ENCODE assay signal across 1 cellular context in the genomic region with DNA sequence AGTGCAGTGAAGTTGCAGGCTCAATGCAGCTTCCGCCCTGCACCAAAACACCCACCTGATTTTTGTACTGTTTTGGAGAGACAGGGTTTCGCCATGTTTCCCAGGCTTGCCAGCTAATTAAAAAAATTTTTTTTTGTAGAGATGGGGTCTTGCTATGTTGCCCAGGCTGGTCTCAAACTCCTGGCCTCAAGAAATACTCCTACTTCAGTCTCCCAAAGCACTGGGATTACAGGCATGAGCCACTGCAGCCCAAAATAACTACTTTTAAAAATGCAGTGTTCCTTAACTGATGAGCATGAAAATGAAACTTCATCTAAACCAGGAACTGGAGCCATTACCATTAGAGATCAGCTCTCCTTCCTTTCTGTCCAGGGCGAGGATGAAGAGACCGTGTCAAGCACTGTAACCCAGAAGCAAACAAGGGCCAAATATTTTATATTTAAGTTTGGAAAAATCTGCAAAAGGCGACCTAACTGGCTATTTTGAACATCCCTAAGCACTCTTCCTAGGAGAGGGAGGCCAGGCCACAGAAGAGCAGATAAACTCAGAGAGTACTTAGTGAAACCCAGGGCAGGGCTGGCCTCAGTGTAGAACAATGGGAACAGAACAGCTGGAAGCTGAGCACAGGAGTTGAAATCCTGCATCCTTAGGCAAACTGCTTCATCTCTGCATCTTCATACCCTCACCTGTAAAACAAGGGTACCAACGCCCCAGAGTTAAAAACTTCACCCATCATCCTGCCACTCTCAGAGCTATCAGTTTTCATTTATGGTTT.
TF ChIP-seq lines count a peak whose summit lies in the region.

No MANE protein-coding gene starts in this region.

TF ChIP-seq in liver, 16 proteins besides CTCF, POLR2A, EP300 and RAD21 (continued from another document):
- TF ChIP-seq, protein P1, sequence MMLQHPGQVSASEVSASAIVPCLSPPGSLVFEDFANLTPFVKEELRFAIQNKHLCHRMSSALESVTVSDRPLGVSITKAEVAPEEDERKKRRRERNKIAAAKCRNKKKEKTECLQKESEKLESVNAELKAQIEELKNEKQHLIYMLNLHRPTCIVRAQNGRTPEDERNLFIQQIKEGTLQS (IDR thresholded peaks at IDR 0.05) = no peak
- TF ChIP-seq EGR1 (IDR thresholded peaks at IDR 0.05; ENCODE audit: low read depth in 2 of 2) (no peak), HNF4G (IDR thresholded peaks at IDR 0.05) (no peak), JUND (IDR thresholded peaks at IDR 0.05) (no peak), FOXA1 (IDR thresholded peaks at IDR 0.05) (no peak), HNF4A (conservative IDR thresholded peaks at IDR 0.05) (no peak), RXRA (IDR thresholded peaks at IDR 0.05) (no peak), GABPA (IDR thresholded peaks at IDR 0.05 in 1 of 2, conservative IDR thresholded peaks at IDR 0.05 in 1 of 2) (no peak), NR2F2 (IDR thresholded peaks at IDR 0.05) (no peak), SP1 (IDR thresholded peaks at IDR 0.05) (no peak)
- TF ChIP-seq, protein P2, sequence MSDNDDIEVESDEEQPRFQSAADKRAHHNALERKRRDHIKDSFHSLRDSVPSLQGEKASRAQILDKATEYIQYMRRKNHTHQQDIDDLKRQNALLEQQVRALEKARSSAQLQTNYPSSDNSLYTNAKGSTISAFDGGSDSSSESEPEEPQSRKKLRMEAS (IDR thresholded peaks at IDR 0.05) = no peak
- TF ChIP-seq, protein P3, sequence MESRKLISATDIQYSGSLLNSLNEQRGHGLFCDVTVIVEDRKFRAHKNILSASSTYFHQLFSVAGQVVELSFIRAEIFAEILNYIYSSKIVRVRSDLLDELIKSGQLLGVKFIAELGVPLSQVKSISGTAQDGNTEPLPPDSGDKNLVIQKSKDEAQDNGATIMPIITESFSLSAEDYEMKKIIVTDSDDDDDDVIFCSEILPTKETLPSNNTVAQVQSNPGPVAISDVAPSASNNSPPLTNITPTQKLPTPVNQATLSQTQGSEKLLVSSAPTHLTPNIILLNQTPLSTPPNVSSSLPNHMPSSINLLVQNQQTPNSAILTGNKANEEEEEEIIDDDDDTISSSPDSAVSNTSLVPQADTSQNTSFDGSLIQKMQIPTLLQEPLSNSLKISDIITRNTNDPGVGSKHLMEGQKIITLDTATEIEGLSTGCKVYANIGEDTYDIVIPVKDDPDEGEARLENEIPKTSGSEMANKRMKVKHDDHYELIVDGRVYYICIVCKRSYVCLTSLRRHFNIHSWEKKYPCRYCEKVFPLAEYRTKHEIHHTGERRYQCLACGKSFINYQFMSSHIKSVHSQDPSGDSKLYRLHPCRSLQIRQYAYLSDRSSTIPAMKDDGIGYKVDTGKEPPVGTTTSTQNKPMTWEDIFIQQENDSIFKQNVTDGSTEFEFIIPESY (IDR thresholded peaks at IDR 0.05) = no peak
